In the genomic region with DNA sequence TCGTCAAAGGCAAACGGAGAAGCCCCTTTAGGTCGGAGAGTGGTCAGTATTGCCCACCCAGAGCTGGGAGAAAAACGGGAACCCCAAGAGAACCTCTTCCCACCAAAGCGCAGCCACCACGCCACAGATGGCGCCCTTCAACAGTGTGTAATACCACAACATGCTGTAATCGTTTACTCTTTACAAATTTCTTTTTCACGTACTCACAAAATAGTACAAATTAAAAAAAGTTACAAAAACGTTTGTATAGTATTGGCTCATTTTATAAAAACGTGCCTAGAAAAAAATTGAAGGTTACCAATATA, we compare ENCODE assay signal across 8 cellular contexts. TPM values are rescaled to one million over a fixed set of nuclear protein-coding genes. Genes with fewer than 3 reads are reported as not detected.
DNase-seq lines count a peak whose midpoint lies in the region; ATAC-seq and TF ChIP-seq lines count a peak whose summit lies in the region.

No MANE protein-coding gene starts in this region.

- WGBS in endodermal cell (ENCODE audit: insufficient coverage in 1 of 2, insufficient read length in 1 of 2), 2 experiments, result 6% methylated on average over 11 of the region's 11 CpGs; no CpG with 5 or more reads in 1 of the 2 experiments

- peak; percentile 60 for DNase-seq in activated CD4-positive, alpha-beta T cell treated with anti-CD3 and anti-CD28 coated beads for 48 hours
- DNase-seq in activated CD4-positive, alpha-beta T cell treated with anti-CD3 and anti-CD28 coated beads, Interleukin-2, amount 50 U/mL, for 48 hours, result no peak
- DNase-seq in endodermal cell, result no peak
- peak; percentile 62 for DNase-seq in ureter (ENCODE audit: low spot score)
- no peak for DNase-seq in SW480 (ENCODE audit: low spot score)

- ATAC-seq in HG02943 (IDR thresholded peaks at IDR 0.05; ENCODE audit: low read depth, unreplicated experiment), result peak; percentile 9

- H3K27me3 ChIP-seq in endodermal cell (ENCODE audit: control insufficient read depth, insufficient read depth, low read length, poor library complexity, severe bottlenecking) (no peaks in the 10 kb centered on the region), mucosa of stomach (ENCODE audit: control insufficient read depth, insufficient read depth, low read length) (no peaks in the 10 kb centered on the region)

- H3K27me3 Mint-ChIP-seq in T-helper 1 cell treated with Interleukin-12 subunit alpha and Interleukin-12 subunit beta and Interleukin-4 antibody, amounts not matched to agents 30 μg/mL and 1 μg/mL, for 36 hours (ENCODE audit: low read depth), result no peaks in the 10 kb centered on the region
- H3K27me3 Mint-ChIP-seq in endodermal cell (ENCODE audit: insufficient read depth), result no peaks in the 10 kb centered on the region

- H3K9me3 ChIP-seq in endodermal cell (ENCODE audit: control insufficient read depth, low read length) (no peaks in the 10 kb centered on the region), mucosa of stomach (ENCODE audit: control insufficient read depth, low read length) (no peaks in the 10 kb centered on the region)

- H3K4me1 ChIP-seq in endodermal cell (ENCODE audit: control insufficient read depth, insufficient read depth, low read length) (peaks cover 7% of the 10 kb centered on the region), mucosa of stomach (ENCODE audit: control insufficient read depth, insufficient read depth, low read length) (peaks cover 33% of the 10 kb centered on the region)

- TF ChIP-seq CTCF in endodermal cell (conservative IDR thresholded peaks at IDR 0.05), result peak; percentile 57

- H3K27ac Mint-ChIP-seq in T-helper 1 cell treated with Interleukin-12 subunit alpha and Interleukin-12 subunit beta and Interleukin-4 antibody, amounts not matched to agents 30 μg/mL and 1 μg/mL, for 36 hours, result peak overlapping the region; percentile 99
- H3K27ac Mint-ChIP-seq in endodermal cell, result peak overlapping the region; percentile 96

- H3K9ac ChIP-seq in endodermal cell (ENCODE audit: extremely low read depth, low read length, poor library complexity, severe bottlenecking) (peak overlapping the region; percentile 75), mucosa of stomach (ENCODE audit: low read length) (peak overlapping the region; percentile 97)

- H3K36me3 Mint-ChIP-seq in T-helper 1 cell treated with Interleukin-12 subunit alpha and Interleukin-12 subunit beta and Interleukin-4 antibody, amounts not matched to agents 30 μg/mL and 1 μg/mL, for 36 hours (ENCODE audit: low read depth), result peaks cover 28% of the 10 kb centered on the region
- peaks cover 2% of the 10 kb centered on the region for H3K36me3 Mint-ChIP-seq in endodermal cell (ENCODE audit: low read depth)

- H3K4me3 Mint-ChIP-seq in T-helper 1 cell treated with Interleukin-12 subunit alpha and Interleukin-12 subunit beta and Interleukin-4 antibody, amounts not matched to agents 30 μg/mL and 1 μg/mL, for 36 hours, result peak overlapping the region; percentile 87
- peak overlapping the region; percentile 77 for H3K4me3 Mint-ChIP-seq in endodermal cell

- peaks cover 52% of the 10 kb centered on the region for H3K4me1 Mint-ChIP-seq in T-helper 1 cell treated with Interleukin-12 subunit alpha and Interleukin-12 subunit beta and Interleukin-4 antibody, amounts not matched to agents 30 μg/mL and 1 μg/mL, for 36 hours (ENCODE audit: low read depth)
- peaks cover 36% of the 10 kb centered on the region for H3K4me1 Mint-ChIP-seq in endodermal cell

- H3K9me3 Mint-ChIP-seq in T-helper 1 cell treated with Interleukin-12 subunit alpha and Interleukin-12 subunit beta and Interleukin-4 antibody, amounts not matched to agents 30 μg/mL and 1 μg/mL, for 36 hours, result peaks cover 3% of the 10 kb centered on the region
- no peaks in the 10 kb centered on the region for H3K9me3 Mint-ChIP-seq in endodermal cell

- H3K36me3 ChIP-seq in endodermal cell (ENCODE audit: control insufficient read depth, insufficient read depth, low read length), result no peaks in the 10 kb centered on the region
- no peaks in the 10 kb centered on the region for H3K36me3 ChIP-seq in mucosa of stomach (ENCODE audit: control insufficient read depth, insufficient read depth, low read length)

- H3K4me3 ChIP-seq in endodermal cell (ENCODE audit: low read length) (peak overlapping the region; percentile 95), mucosa of stomach (ENCODE audit: low read length) (peak overlapping the region; percentile 77)

- peak overlapping the region; percentile 92 for H3K27ac ChIP-seq in endodermal cell (ENCODE audit: low read depth, low read length)

RNA-seq across cellular contexts. Expression of gene NFE2L2, which starts 0.8 kb away (rescaled TPM):
- total RNA-seq in endodermal cell, result 10 to 100 TPM; 59.0 to 59.1 TPM
- polyA plus RNA-seq in endodermal cell (2013, experiment 1 of 2), result 46.2 TPM
- polyA plus RNA-seq in endodermal cell (2013, experiment 2 of 2), result 49.2 TPM
- total RNA-seq in ureter, result 190 TPM

RNA-seq across cellular contexts. Expression of gene HNRNPA3, which starts 52.7 kb away (rescaled TPM):
- 100 to 1,000 TPM; 323 to 413 TPM for total RNA-seq in endodermal cell
- polyA plus RNA-seq in endodermal cell (2013, experiment 1 of 2), result 370 TPM
- 361 TPM for polyA plus RNA-seq in endodermal cell (2013, experiment 2 of 2)
- 251 TPM for total RNA-seq in ureter

Comparison
In these comparisons a context has a peak if more than half of its experiments do, and no peak if none do; other contexts are left out.
1. DNase-seq: peak in activated CD4-positive, alpha-beta T cell treated with anti-CD3 and anti-CD28 coated beads for 48 hours (single experiment) and ureter (single experiment); none in activated CD4-positive, alpha-beta T cell treated with anti-CD3 and anti-CD28 coated beads, Interleukin-2, amount 50 U/mL, for 48 hours (0 of 2), endodermal cell (single experiment) and SW480 (single experiment).